9 cellular contexts compared by ENCODE assay signal in genomic region chr15:90872481-90873184, GRCh38. TPM values are rescaled to one million over a fixed set of nuclear protein-coding genes. Genes with fewer than 3 reads are reported as not detected.
DNase-seq lines count a peak whose midpoint lies in the region; ATAC-seq, FAIRE-seq and TF ChIP-seq lines count a peak whose summit lies in the region.
"Had no signal": no experiment of that assay in that cellular context is flagged by ENCODE, and none has a peak within 500 bp of the region (broad histone marks: within the 10 kb centered on the region; RNA-seq: fewer than 3 reads in every experiment).

No MANE protein-coding gene starts in this region.

- TF ChIP-seq RAD21 in K562 (CRISPR knock-in tag; conservative IDR thresholded peaks at IDR 0.05 in 1 of 2, IDR thresholded peaks at IDR 0.05 in 1 of 2) = peak in 1 of 2 experiments; percentile 16; a peak in 1 of 4 replicates

- H3K4me1 ChIP-seq in Peyer's patch (peaks cover 7 to 43% (median 8%) of the 10 kb centered on the region in 4 donors), K562 (replicated peaks in 1 of 2; ENCODE audit: control insufficient read depth in 2 of 2, insufficient read depth in 2 of 2, low read length in 2 of 2) (peaks cover 48 to 73% of the 10 kb centered on the region in 2 experiments), keratinocyte (ENCODE audit: control insufficient read depth, extremely low read depth, insufficient read depth, low read length) (peaks cover 49% of the 10 kb centered on the region)

- H2AFZ ChIP-seq in K562 (ENCODE audit: low read depth, low read length) = no peak overlapping the region
- H2AFZ ChIP-seq in keratinocyte (ENCODE audit: control insufficient read depth, low read length) = peak overlapping the region; percentile 71

- ATAC-seq in K562 = peak; percentile 38

- TSS peak; percentile 45 for BruUV-seq in K562 (replicated peaks; lab: Mats Ljungman, UMichigan)

- peak overlapping the region; percentile 94 to 99 (median 96) for H3K4me3 ChIP-seq in Peyer's patch
- peak overlapping the region; percentile 78 for H3K4me3 ChIP-seq in K562
- H3K4me3 ChIP-seq in keratinocyte (ENCODE audit: control insufficient read depth in 2 of 3, extremely low read depth in 1 of 3, insufficient read depth in 2 of 3, low read depth in 1 of 3, low read length in 3 of 3) = peak overlapping the region; percentile 61 to 77 (median 74)

- H3K9me3 ChIP-seq in Peyer's patch = no peaks in the 10 kb centered on the region
- no peaks in the 10 kb centered on the region for H3K9me3 ChIP-seq in K562 (replicated peaks; ENCODE audit: control insufficient read depth, insufficient read depth, low read depth, low read length)
- no peaks in the 10 kb centered on the region for H3K9me3 ChIP-seq in keratinocyte (ENCODE audit: control insufficient read depth, low read depth, low read length)

- POLR2A ChIA-PET in K562 (lab: Yijun Ruan, JAX) = interaction anchor here (0.6 to 2.0 kb wide), 2 partner anchors 9 to 32 kb away, joined by 3 to 6 read pairs; no protein-coding TSS in a partner anchor

- H3K36me3 ChIP-seq in Peyer's patch (peaks cover 0 to 23% (median 0%) of the 10 kb centered on the region in 3 donors), K562 (ENCODE audit: control insufficient read depth, insufficient read depth, low read length) (peaks cover 45% of the 10 kb centered on the region), keratinocyte (ENCODE audit: control insufficient read depth in 2 of 2, extremely low read depth in 1 of 2, insufficient read depth in 2 of 2, low read length in 2 of 2) (peaks cover 6 to 17% of the 10 kb centered on the region in 2 experiments)

- intact Hi-C loops in K562 (cut with micrococcal nuclease) = loop anchor here (5.0 kb wide), 3 partner anchors 50 to 220 kb away; partner anchors contain the start of gene BLM

- H3K9me1 ChIP-seq in K562 (ENCODE audit: control insufficient read depth, insufficient read depth, low read length) (no peaks in the 10 kb centered on the region), keratinocyte (ENCODE audit: control insufficient read depth, extremely low read depth, insufficient read depth, low read length) (peaks cover 5% of the 10 kb centered on the region)

- peak overlapping the region; percentile 85 to 97 (median 90) for H3K27ac ChIP-seq in Peyer's patch
- peak overlapping the region; percentile 96 for H3K27ac ChIP-seq in K562 (ENCODE audit: extremely low read depth, low read depth, low read length)
- H3K27ac ChIP-seq in keratinocyte (ENCODE audit: control insufficient read depth, insufficient read depth, low read length) = peak overlapping the region; percentile 92

- TF ChIP-seq CTCF in Peyer's patch (IDR thresholded peaks at IDR 0.05) (no peak), K562 (IDR thresholded peaks at IDR 0.05 in 2 of 3, conservative IDR thresholded peaks at IDR 0.05 in 1 of 3; ENCODE audit: insufficient read depth in 2 of 3, low read depth in 1 of 3, low read length in 3 of 3) (no peak), keratinocyte (optimal IDR thresholded peaks at IDR 0.05 in 1 of 3, IDR thresholded peaks at IDR 0.05 in 1 of 3, conservative IDR thresholded peaks at IDR 0.05 in 1 of 3; ENCODE audit: extremely low read depth in 1 of 3, insufficient read depth in 2 of 3, low read length in 3 of 3) (no peak)

- dilution Hi-C loops in keratinocyte (cut with MboI; ENCODE audit: extremely low pct_ligation_motif_present, low sequenced_read_pairs) = no loop called here

- H3K27me3 ChIP-seq in Peyer's patch (no peaks in the 10 kb centered on the region), K562 (ENCODE audit: control insufficient read depth in 2 of 2, insufficient read depth in 2 of 2, low read length in 2 of 2) (no peaks in the 10 kb centered on the region), keratinocyte (ENCODE audit: control insufficient read depth, extremely low read depth, insufficient read depth, low read length) (no peaks in the 10 kb centered on the region)

- CTCF ChIA-PET in K562 (lab: Yijun Ruan, JAX; ENCODE audit: low intra/inter-chr PET ratio) = no interaction called here

- FAIRE-seq in K562 (lab: Jason Lieb, UNC) (peak; percentile 75), keratinocyte (lab: Jason Lieb, UNC) (peak; percentile 65)
- FAIRE-seq: islet of Langerhans had no signal

- H3K9ac ChIP-seq in K562 (ENCODE audit: insufficient read depth in 1 of 2, low read depth in 2 of 2, low read length in 2 of 2) (peak overlapping the region; percentile 95 to 96), keratinocyte (ENCODE audit: control insufficient read depth, extremely low read depth, insufficient read depth, low read length) (peak overlapping the region; percentile 88)

- 0% methylated on average over 12 of the region's 12 CpGs for WGBS in K562 (ENCODE audit: insufficient coverage, low coverage, missing lambda C conversion rate)

- in situ Hi-C loops in K562 (cut with MboI) = no loop called here

- TF ChIP-seq EP300 in K562 (IDR thresholded peaks at IDR 0.05; ENCODE audit: low read length) = peak; percentile 20; the same call in 1 of the 2 replicates

- TF ChIP-seq POLR2A in Peyer's patch (IDR thresholded peaks at IDR 0.05) = no peak
- peak; percentile 64 for TF ChIP-seq POLR2A in K562 (conservative IDR thresholded peaks at IDR 0.05)

- H3K4me2 ChIP-seq in K562 (ENCODE audit: insufficient read depth, low read length) (peak overlapping the region; percentile 91), keratinocyte (ENCODE audit: control insufficient read depth, extremely low read depth, insufficient read depth, low read depth, low read length) (peak overlapping the region; percentile 88)

- peak; percentile 73 for DNase-seq in activated naive CD4-positive, alpha-beta T cell treated with Interleukin-2 at 50 U/mL for 16 hours
- DNase-seq in activated naive CD4-positive, alpha-beta T cell (lab: John Stamatoyannopoulos, UW) = no peak
- DNase-seq in Peyer's patch = peak in 1 of 3 donors; percentile 45
- DNase-seq in K562 (ENCODE audit: extremely low read depth in 1 of 4, low spot score in 3 of 4) = peak; percentile 40 to 77 (median 54)
- DNase-seq in keratinocyte (ENCODE audit: low read depth, low spot score) = no peak
- peak; percentile 66 to 75 for DNase-seq in stimulated activated CD4-positive, alpha-beta T cell treated with anti-CD3 and anti-CD28 coated beads, Interleukin-2, amount 100 ng/mL, for 24 hours
- no peak for DNase-seq in T-helper 9 cell
- DNase-seq in midbrain (lab: John Stamatoyannopoulos, UW) = no peak

- H3K79me2 ChIP-seq in K562 (ENCODE audit: control insufficient read depth, insufficient read depth, low read length) (peaks cover 68% of the 10 kb centered on the region), keratinocyte (ENCODE audit: control insufficient read depth, insufficient read depth, low read length) (peaks cover 52% of the 10 kb centered on the region)

- H4K20me1 ChIP-seq in K562 (replicated peaks; ENCODE audit: control insufficient read depth, insufficient read depth, low read length) (peaks cover 12% of the 10 kb centered on the region; the same call in 1 of the 2 replicates), keratinocyte (ENCODE audit: control insufficient read depth, extremely low read depth, insufficient read depth, low read length) (no peaks in the 10 kb centered on the region)

RNA-seq across cellular contexts. Expression of gene FURIN, which starts 4.2 kb away (rescaled TPM):
- total RNA-seq in Peyer's patch (10 to 100 TPM; 53.6 to 76.7 (median 70.1) TPM), K562 (2014; rRNA removed) (49.9 and 69.9 TPM in 2 replicates), K562 (2014; rRNA removed; fragmentation: Illumina TruSeq; extraction: Trizol) (10.0 and 11.7 TPM in 2 replicates), K562 (2015; rRNA removed; fragmentation: Illumina TruSeq; extraction: Trizol) (34.8 and 36.0 TPM in 2 replicates), K562 (2021) (93.5 and 99.9 TPM in 2 replicates)
- 29.3 and 88.9 TPM in 2 replicates for total RNA-seq in K562 (2011; cell fraction: chromatin; rRNA removed; ENCODE audit: low replicate concordance)
- total RNA-seq in K562 (2011; cell fraction: nucleolus; rRNA removed) = 101 and 110 TPM in 2 replicates
- 63.1 TPM in 2 replicates for total RNA-seq in K562 (2011; cell fraction: nucleoplasm; rRNA removed)
- polyA plus RNA-seq in K562 (2011; rRNA removed) (22.4 and 30.8 TPM in 2 replicates), K562 (2014; fragmentation: Illumina TruSeq; extraction: Trizol) (36.4 and 61.7 TPM in 2 replicates), K562 (2014; fragmentation: Nextera tagmentation; extraction: Ambion mirVana) (1 to 10 TPM in 1 of 2 experiments, under 1 TPM in 1; 0.92 to 1.1 TPM), K562 (2014; rRNA removed) (49.1 and 50.3 TPM in 2 replicates), keratinocyte (22.8 to 36.5 TPM (median 34.7 TPM) in 3 replicates)
- polyA plus RNA-seq in K562 (2011; cell fraction: cytosol; rRNA removed) = 31.2 and 60.1 TPM in 2 replicates
- 42.7 and 71.3 TPM in 2 replicates for polyA plus RNA-seq in K562 (2011; cell fraction: nucleus; rRNA removed)
- polyA plus RNA-seq in K562 (2012) = 74.8 and 95.4 TPM in 2 replicates
- 12.3 and 17.9 TPM in 2 replicates for polyA minus RNA-seq in K562 (2011; rRNA and poly(A)+ RNA removed)
- 47.5 and 65.9 TPM in 2 replicates for polyA minus RNA-seq in K562 (2011; cell fraction: cytosol; rRNA and poly(A)+ RNA removed)
- 24.6 and 32.0 TPM in 2 replicates for polyA minus RNA-seq in K562 (2011; cell fraction: nucleus; rRNA and poly(A)+ RNA removed)
- polyA plus RNA-seq in keratinocyte (2011; ENCODE audit: low read depth) = 52.4 TPM
- polyA plus RNA-seq in keratinocyte (2011; cell fraction: cytosol; rRNA removed) = 18.2 and 36.2 TPM in 2 replicates
- polyA plus RNA-seq in keratinocyte (2011; cell fraction: nucleus; rRNA removed) = 54.7 and 61.8 TPM in 2 replicates
- 44.8 and 74.3 TPM in 2 replicates for polyA plus RNA-seq in keratinocyte (2012; ENCODE audit: low replicate concordance)
- polyA minus RNA-seq in keratinocyte = 41.0 to 160 TPM (median 48.8 TPM) in 3 replicates
- polyA minus RNA-seq in keratinocyte (2011; cell fraction: cytosol; rRNA and poly(A)+ RNA removed) = 88.1 TPM
- 67.9 and 69.1 TPM in 2 replicates for polyA minus RNA-seq in keratinocyte (2011; cell fraction: nucleus; rRNA and poly(A)+ RNA removed)

RNA-seq across cellular contexts. Expression of gene FES, which starts 11.7 kb away (rescaled TPM):
- total RNA-seq in Peyer's patch (10 to 100 TPM in 3 of 4 donors, 1 to 10 TPM in 1; 4.7 to 37.1 (median 20.5) TPM), K562 (2014; rRNA removed) (0.86 and 1.6 TPM in 2 replicates), K562 (2014; rRNA removed; fragmentation: Illumina TruSeq; extraction: Trizol) (0.73 and 1.1 TPM in 2 replicates), K562 (2015; rRNA removed; fragmentation: Illumina TruSeq; extraction: Trizol) (0.72 and 1.1 TPM in 2 replicates), K562 (2021) (1.3 and 2.6 TPM in 2 replicates)
- total RNA-seq in K562 (2011; cell fraction: chromatin; rRNA removed; ENCODE audit: low replicate concordance) = 3.7 and 18.5 TPM in 2 replicates
- total RNA-seq in K562 (2011; cell fraction: nucleolus; rRNA removed) = 5.1 and 10.8 TPM in 2 replicates
- total RNA-seq in K562 (2011; cell fraction: nucleoplasm; rRNA removed) = 3.3 and 6.0 TPM in 2 replicates
- polyA plus RNA-seq in K562 (2011; rRNA removed) (0.38 and 1.0 TPM in 2 replicates), K562 (2014; fragmentation: Illumina TruSeq; extraction: Trizol) (0.55 and 0.66 TPM in 2 replicates), K562 (2014; fragmentation: Nextera tagmentation; extraction: Ambion mirVana) (under 1 TPM; 0.82 to 0.91 TPM), K562 (2014; rRNA removed) (0.78 and 2.5 TPM in 2 replicates), keratinocyte (0.24 to 0.34 TPM (median 0.28 TPM) in 3 replicates)
- polyA plus RNA-seq in K562 (2011; cell fraction: cytosol; rRNA removed) = 0.83 and 1.2 TPM in 2 replicates
- polyA plus RNA-seq in K562 (2011; cell fraction: nucleus; rRNA removed) = 4.8 and 6.6 TPM in 2 replicates
- polyA plus RNA-seq in K562 (2012) = 1.1 and 2.8 TPM in 2 replicates
- polyA minus RNA-seq in K562 (2011; rRNA and poly(A)+ RNA removed) = 0.14 and 0.45 TPM in 2 replicates
- polyA minus RNA-seq in K562 (2011; cell fraction: cytosol; rRNA and poly(A)+ RNA removed) = 0.86 and 2.5 TPM in 2 replicates
- 4.0 and 4.3 TPM in 2 replicates for polyA minus RNA-seq in K562 (2011; cell fraction: nucleus; rRNA and poly(A)+ RNA removed)
- not detected for polyA plus RNA-seq in keratinocyte (2011; ENCODE audit: low read depth)
- polyA plus RNA-seq in keratinocyte (2011; cell fraction: cytosol; rRNA removed) = 0.10 and 0.14 TPM in 2 replicates
- polyA plus RNA-seq in keratinocyte (2011; cell fraction: nucleus; rRNA removed) = 0.11 and 0.56 TPM in 2 replicates
- polyA plus RNA-seq in keratinocyte (2012; ENCODE audit: low replicate concordance) = 0.16 and 0.82 TPM in 2 replicates
- 0.83 to 3.2 TPM in 2 of 3 replicates, not detected in the other for polyA minus RNA-seq in keratinocyte
- polyA minus RNA-seq in keratinocyte (2011; cell fraction: cytosol; rRNA and poly(A)+ RNA removed) = not detected
- polyA minus RNA-seq in keratinocyte (2011; cell fraction: nucleus; rRNA and poly(A)+ RNA removed) = not detected in 2 replicates

RNA-seq across cellular contexts. Expression of gene MAN2A2, which starts 30.5 kb away (rescaled TPM):
- 100 to 1,000 TPM in 3 of 4 donors, 10 to 100 TPM in 1; 76.2 to 188 (median 141) TPM for total RNA-seq in Peyer's patch
- 447 and 1,128 TPM in 2 replicates for total RNA-seq in K562 (2011; cell fraction: chromatin; rRNA removed; ENCODE audit: low replicate concordance)
- total RNA-seq in K562 (2011; cell fraction: nucleolus; rRNA removed) = 692 and 704 TPM in 2 replicates
- total RNA-seq in K562 (2011; cell fraction: nucleoplasm; rRNA removed) = 460 and 506 TPM in 2 replicates
- total RNA-seq in K562 (2014; rRNA removed) = 35.0 and 53.7 TPM in 2 replicates
- 20.6 and 25.0 TPM in 2 replicates for total RNA-seq in K562 (2014; rRNA removed; fragmentation: Illumina TruSeq; extraction: Trizol)
- 43.3 and 43.4 TPM in 2 replicates for total RNA-seq in K562 (2015; rRNA removed; fragmentation: Illumina TruSeq; extraction: Trizol)
- total RNA-seq in K562 (2021) = 116 and 151 TPM in 2 replicates
- 71.7 and 195 TPM in 2 replicates for polyA plus RNA-seq in K562 (2011; rRNA removed)
- 119 and 133 TPM in 2 replicates for polyA plus RNA-seq in K562 (2011; cell fraction: cytosol; rRNA removed)
- polyA plus RNA-seq in K562 (2011; cell fraction: nucleus; rRNA removed) = 1,870 and 1,995 TPM in 2 replicates
- 92.0 and 210 TPM in 2 replicates for polyA plus RNA-seq in K562 (2012)
- 130 and 131 TPM in 2 replicates for polyA plus RNA-seq in K562 (2014; fragmentation: Illumina TruSeq; extraction: Trizol)
- polyA plus RNA-seq in K562 (2014; fragmentation: Nextera tagmentation; extraction: Ambion mirVana) = 10 to 100 TPM in 1 of 2 experiments, 1 to 10 TPM in 1; 7.3 to 13.7 TPM
- 114 and 121 TPM in 2 replicates for polyA plus RNA-seq in K562 (2014; rRNA removed)
- polyA minus RNA-seq in K562 (2011; rRNA and poly(A)+ RNA removed) = 30.7 and 41.4 TPM in 2 replicates
- 71.5 and 84.4 TPM in 2 replicates for polyA minus RNA-seq in K562 (2011; cell fraction: cytosol; rRNA and poly(A)+ RNA removed)
- polyA minus RNA-seq in K562 (2011; cell fraction: nucleus; rRNA and poly(A)+ RNA removed) = 264 and 379 TPM in 2 replicates
- polyA plus RNA-seq in keratinocyte = 6.6 to 13.4 TPM (median 9.7 TPM) in 3 replicates
- 7.3 TPM for polyA plus RNA-seq in keratinocyte (2011; ENCODE audit: low read depth)
- 6.5 and 7.6 TPM in 2 replicates for polyA plus RNA-seq in keratinocyte (2011; cell fraction: cytosol; rRNA removed)
- 38.8 and 46.7 TPM in 2 replicates for polyA plus RNA-seq in keratinocyte (2011; cell fraction: nucleus; rRNA removed)
- polyA plus RNA-seq in keratinocyte (2012; ENCODE audit: low replicate concordance) = 9.0 and 9.7 TPM in 2 replicates
- 16.9 to 46.0 TPM (median 20.4 TPM) in 3 replicates for polyA minus RNA-seq in keratinocyte
- polyA minus RNA-seq in keratinocyte (2011; cell fraction: cytosol; rRNA and poly(A)+ RNA removed) = 10.2 TPM
- polyA minus RNA-seq in keratinocyte (2011; cell fraction: nucleus; rRNA and poly(A)+ RNA removed) = 17.4 and 20.3 TPM in 2 replicates

RNA-seq across cellular contexts. Expression of gene HDDC3, which starts 59.7 kb away (rescaled TPM):
- total RNA-seq in Peyer's patch (10 to 100 TPM; 16.5 to 35.6 (median 23.4) TPM), K562 (2014; rRNA removed) (54.1 and 64.9 TPM in 2 replicates), K562 (2014; rRNA removed; fragmentation: Illumina TruSeq; extraction: Trizol) (28.2 and 33.0 TPM in 2 replicates), K562 (2015; rRNA removed; fragmentation: Illumina TruSeq; extraction: Trizol) (36.6 and 36.9 TPM in 2 replicates), K562 (2021) (42.6 and 43.0 TPM in 2 replicates)
- 27.3 and 60.3 TPM in 2 replicates for total RNA-seq in K562 (2011; cell fraction: chromatin; rRNA removed; ENCODE audit: low replicate concordance)
- total RNA-seq in K562 (2011; cell fraction: nucleolus; rRNA removed) = 59.5 and 62.4 TPM in 2 replicates
- 46.9 and 47.9 TPM in 2 replicates for total RNA-seq in K562 (2011; cell fraction: nucleoplasm; rRNA removed)
- polyA plus RNA-seq in K562 (2011; rRNA removed) (30.8 and 33.4 TPM in 2 replicates), K562 (2014; fragmentation: Illumina TruSeq; extraction: Trizol) (51.7 and 54.2 TPM in 2 replicates), K562 (2014; fragmentation: Nextera tagmentation; extraction: Ambion mirVana) (10 to 100 TPM; 14.9 to 21.3 TPM), K562 (2014; rRNA removed) (55.8 and 65.8 TPM in 2 replicates), keratinocyte (10.6 to 12.1 TPM (median 11.8 TPM) in 3 replicates)
- 37.1 and 49.7 TPM in 2 replicates for polyA plus RNA-seq in K562 (2011; cell fraction: cytosol; rRNA removed)
- 37.0 and 41.5 TPM in 2 replicates for polyA plus RNA-seq in K562 (2011; cell fraction: nucleus; rRNA removed)
- polyA plus RNA-seq in K562 (2012) = 29.7 and 31.4 TPM in 2 replicates
- polyA minus RNA-seq in K562 (2011; rRNA and poly(A)+ RNA removed) = 21.5 and 26.2 TPM in 2 replicates
- 10.3 and 15.1 TPM in 2 replicates for polyA minus RNA-seq in K562 (2011; cell fraction: cytosol; rRNA and poly(A)+ RNA removed)
- polyA minus RNA-seq in K562 (2011; cell fraction: nucleus; rRNA and poly(A)+ RNA removed) = 28.9 and 44.4 TPM in 2 replicates
- 14.6 TPM for polyA plus RNA-seq in keratinocyte (2011; ENCODE audit: low read depth)
- 7.7 and 9.8 TPM in 2 replicates for polyA plus RNA-seq in keratinocyte (2011; cell fraction: cytosol; rRNA removed)
- 6.4 and 7.6 TPM in 2 replicates for polyA plus RNA-seq in keratinocyte (2011; cell fraction: nucleus; rRNA removed)
- 9.4 and 12.4 TPM in 2 replicates for polyA plus RNA-seq in keratinocyte (2012; ENCODE audit: low replicate concordance)
- 4.4 to 7.2 TPM (median 6.5 TPM) in 3 replicates for polyA minus RNA-seq in keratinocyte
- polyA minus RNA-seq in keratinocyte (2011; cell fraction: cytosol; rRNA and poly(A)+ RNA removed) = 9.4 TPM
- polyA minus RNA-seq in keratinocyte (2011; cell fraction: nucleus; rRNA and poly(A)+ RNA removed) = 2.2 and 4.1 TPM in 2 replicates

Comparison
In these comparisons a context has a peak if more than half of its experiments do, and no peak if none do; other contexts are left out.
1. DNase-seq: peak in activated naive CD4-positive, alpha-beta T cell treated with Interleukin-2 at 50 U/mL for 16 hours (single experiment), K562 (4 of 4) and stimulated activated CD4-positive, alpha-beta T cell treated with anti-CD3 and anti-CD28 coated beads, Interleukin-2, amount 100 ng/mL, for 24 hours (2 of 2); none in activated naive CD4-positive, alpha-beta T cell (0 of 4), keratinocyte (single experiment), T-helper 9 cell (single experiment) and midbrain (single experiment).
2. Peak in every context shown above with its lines, with median percentiles within 50 percentile points of each other: H3K27ac ChIP-seq and H3K4me3 ChIP-seq.